Comparison of ENCODE assay signal across 14 cellular contexts in the genomic region with DNA sequence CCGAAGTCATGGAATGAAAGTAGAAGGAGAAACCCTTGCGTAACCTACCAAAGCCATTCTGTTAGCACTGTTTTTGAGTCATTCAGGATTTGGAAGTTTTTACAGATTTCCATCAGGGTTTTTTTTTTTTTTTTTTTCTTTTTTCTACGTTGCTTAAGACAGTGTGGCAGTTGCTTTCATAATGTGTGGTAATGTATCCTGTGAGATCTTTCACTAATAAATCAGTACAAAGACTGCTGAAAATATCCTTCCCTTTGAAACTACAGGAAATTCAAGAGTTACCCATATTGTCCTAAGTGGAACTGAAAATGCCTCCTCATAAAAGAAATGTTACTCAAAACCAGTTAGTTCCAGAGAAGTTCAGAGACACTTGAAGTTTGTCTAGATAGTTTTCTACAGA.
DNase-seq lines count a peak whose midpoint lies in the region; ATAC-seq and TF ChIP-seq lines count a peak whose summit lies in the region.
"Had no signal": no experiment of that assay in that cellular context is flagged by ENCODE, and none has a peak within 500 bp of the region (broad histone marks: within the 10 kb centered on the region; RNA-seq: fewer than 3 reads in every experiment).

No MANE protein-coding gene starts in this region.

- peak overlapping the region in 8 of 11 experiments; percentile 11 to 81 (median 46); a peak in 8 of 22 replicates for H3K4me2 ChIP-seq in BLaER1 treated with 17β-estradiol and CSF1 and Interleukin-3, amounts not matched to agents 10 nM and 100 nM

- H3K9ac ChIP-seq in BLaER1 treated with 17β-estradiol and CSF1 and Interleukin-3, amounts not matched to agents 10 nM and 100 nM, result peak overlapping the region in 5 of 11 experiments; percentile 36 to 74 (median 58); a peak in 9 of 22 replicates

- H3K4me3 ChIP-seq in BLaER1 treated with 17β-estradiol and CSF1 and Interleukin-3, amounts not matched to agents 10 nM and 100 nM, result peak overlapping the region in 5 of 10 experiments; percentile 40 to 59 (median 50); a peak in 10 of 20 replicates
- no peak overlapping the region for H3K4me3 ChIP-seq in fibroblast of pulmonary artery (replicated peaks; ENCODE audit: low read depth, low read length)

- peaks cover 0 to 19% (median 0%) of the 10 kb centered on the region in 11 experiments; a peak in 3 of 22 replicates for H4K20me1 ChIP-seq in BLaER1 treated with 17β-estradiol and CSF1 and Interleukin-3, amounts not matched to agents 10 nM and 100 nM

- peaks cover 0 to 19% (median 5%) of the 10 kb centered on the region in 11 experiments; a peak in 10 of 22 replicates for H3K36me3 ChIP-seq in BLaER1 treated with 17β-estradiol and CSF1 and Interleukin-3, amounts not matched to agents 10 nM and 100 nM

- H3K27ac ChIP-seq in BLaER1 treated with 17β-estradiol and CSF1 and Interleukin-3, amounts not matched to agents 10 nM and 100 nM, result peak overlapping the region in 8 of 11 experiments; percentile 25 to 75 (median 62); a peak in 12 of 22 replicates

- TF ChIP-seq CTCF in fibroblast of pulmonary artery (IDR thresholded peaks at IDR 0.05; ENCODE audit: low read length, missing control alignments), result no peak

- no peak for ATAC-seq in HG03039 (IDR thresholded peaks at IDR 0.05; ENCODE audit: unreplicated experiment)

- peaks cover 0 to 66% (median 11%) of the 10 kb centered on the region in 10 experiments; a peak in 14 of 20 replicates for H3K4me1 ChIP-seq in BLaER1 treated with 17β-estradiol and CSF1 and Interleukin-3, amounts not matched to agents 10 nM and 100 nM

- DNase-seq in NOMO-1 treated with dmso at 0.1 percent for 144 hours (lab: John Stamatoyannopoulos, UW; ENCODE audit: unreplicated experiment) (peak; percentile 52), fibroblast of pulmonary artery (ENCODE audit: low read depth) (peak; percentile 66), pons (ENCODE audit: low spot score) (peak; percentile 62), HUDEP-2 (lab: John Stamatoyannopoulos, UW; ENCODE audit: unreplicated experiment in 76 of 76) (no peak), NK-92 (lab: John Stamatoyannopoulos, UW; ENCODE audit: unreplicated experiment) (no peak)
- DNase-seq in stimulated activated CD4-positive, alpha-beta T cell treated with anti-CD3 and anti-CD28 coated beads, Interleukin-4, amount 100 ng/mL, for 24 hours, result no peak
- DNase-seq: activated naive CD4-positive, alpha-beta T cell treated with Interleukin-2 at 50 U/mL for 16 hours; GF-D8; KG1; kidney; NCI-H2107; stimulated activated CD4-positive, alpha-beta T cell treated with anti-CD3 and anti-CD28 coated beads, Interleukin-15, amount 100 ng/mL, for 24 hours had no signal

- no peaks in the 10 kb centered on the region for H3K27me3 ChIP-seq in BLaER1 treated with 17β-estradiol and CSF1 and Interleukin-3, amounts not matched to agents 10 nM and 100 nM

- peaks cover 0 to 3% (median 0%) of the 10 kb centered on the region in 11 experiments; a peak in 1 of 22 replicates for H3K9me3 ChIP-seq in BLaER1 treated with 17β-estradiol and CSF1 and Interleukin-3, amounts not matched to agents 10 nM and 100 nM (replicated peaks in 1 of 11)

Comparison
In these comparisons a context has a peak if more than half of its experiments do, and no peak if none do; other contexts are left out.
1. DNase-seq: peak in NOMO-1 treated with dmso at 0.1 percent for 144 hours (single experiment), fibroblast of pulmonary artery (single experiment) and pons (single experiment); none in HUDEP-2 (0 of 76), NK-92 (single experiment) and stimulated activated CD4-positive, alpha-beta T cell treated with anti-CD3 and anti-CD28 coated beads, Interleukin-4, amount 100 ng/mL, for 24 hours (single experiment).